Comparison of ENCODE assay signal across 19 cellular contexts in the genomic region with DNA sequence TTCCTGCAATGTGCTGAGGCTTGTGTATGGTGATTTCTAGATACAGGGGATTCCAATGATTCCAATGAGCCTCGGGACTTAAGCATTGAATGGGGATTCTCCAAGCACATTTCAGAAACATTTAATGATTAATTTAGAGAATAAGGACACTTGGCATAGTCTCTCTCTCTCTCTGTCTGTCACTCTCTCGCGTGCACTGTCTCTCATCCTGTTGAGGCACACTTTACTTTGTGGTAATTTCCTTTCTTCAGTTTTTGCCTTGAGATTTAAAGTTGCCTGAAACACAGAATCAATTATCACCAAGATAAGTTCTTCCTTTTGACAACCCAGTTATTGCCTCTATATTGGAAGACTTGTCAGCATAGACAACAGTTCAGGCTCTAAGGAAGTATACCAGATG.
DNase-seq lines count a peak whose midpoint lies in the region; ATAC-seq and TF ChIP-seq lines count a peak whose summit lies in the region.
"Had no signal": no experiment of that assay in that cellular context is flagged by ENCODE, and none has a peak within 500 bp of the region (broad histone marks: within the 10 kb centered on the region; RNA-seq: fewer than 3 reads in every experiment).

No MANE protein-coding gene starts in this region.

- no peaks in the 10 kb centered on the region for H3K9me3 ChIP-seq in OCI-LY1 (ENCODE audit: low read length)
- H3K9me3 ChIP-seq: thoracic aorta had no signal

- H3K4me1 ChIP-seq in OCI-LY1 (ENCODE audit: insufficient read depth, low read length, severe bottlenecking): peaks cover 83% of the 10 kb centered on the region

- H3K4me3 Mint-ChIP-seq in activated naive CD4-positive, alpha-beta T cell treated with anti-CD3 and anti-CD28 coated beads, Interleukin-2, amount 10 ng/mL, durations not matched to agents 7 days and 5 days: no peak overlapping the region
- no peak overlapping the region for H3K4me3 Mint-ChIP-seq in activated T-helper 2 cell treated with anti-CD3 and anti-CD28 coated beads, Interferon-gamma antibody, Interleukin-2, Interleukin-4, amounts not matched to agents 10 μg/mL and 5 μg/mL and 100 μg/mL, durations not matched to agents 14 hours and 24 hours and 36 hours (ENCODE audit: low read depth)
- H3K4me3 Mint-ChIP-seq in stimulated activated naive B cell treated with anti-CD40 and anti-IgM and Interleukin-4, amounts not matched to agents 10 μg/mL and 1 μg/mL and 100 μg/mL, for 72 hours: no peak overlapping the region

- peaks cover 68% of the 10 kb centered on the region for H3K36me3 Mint-ChIP-seq in activated naive CD4-positive, alpha-beta T cell treated with anti-CD3 and anti-CD28 coated beads, Interleukin-2, amount 10 ng/mL, durations not matched to agents 7 days and 5 days
- peaks cover 30% of the 10 kb centered on the region for H3K36me3 Mint-ChIP-seq in activated T-helper 2 cell treated with anti-CD3 and anti-CD28 coated beads, Interferon-gamma antibody, Interleukin-2, Interleukin-4, amounts not matched to agents 10 μg/mL and 5 μg/mL and 100 μg/mL, durations not matched to agents 14 hours and 24 hours and 36 hours (ENCODE audit: low read depth)
- H3K36me3 Mint-ChIP-seq in stimulated activated naive B cell treated with anti-CD40 and anti-IgM and Interleukin-4, amounts not matched to agents 10 μg/mL and 1 μg/mL and 100 μg/mL, for 72 hours: peaks cover 65 to 74% of the 10 kb centered on the region in 2 donors

- H3K9me2 ChIP-seq in OCI-LY1 (ENCODE audit: low read depth, low read length): no peaks in the 10 kb centered on the region

- TF ChIP-seq POLR2A in GM18505 (IDR thresholded peaks at IDR 0.05; ENCODE audit: borderline replicate concordance, extremely low read depth, insufficient read depth, insufficient read length): no peak

- peaks cover 11% of the 10 kb centered on the region; the same call in 1 of the 2 replicates for H3K79me2 ChIP-seq in OCI-LY1 (ENCODE audit: insufficient read depth, low read length)

- no peaks in the 10 kb centered on the region for H3F3A ChIP-seq in OCI-LY1 (ENCODE audit: insufficient read depth, low read length)

- intact Hi-C loops in activated T-helper 2 cell treated with anti-CD3 and anti-CD28 coated beads, Interferon-gamma antibody, Interleukin-2, Interleukin-4, amounts not matched to agents 10 μg/mL and 5 μg/mL and 100 μg/mL, durations not matched to agents 14 hours and 24 hours and 36 hours (cut with micrococcal nuclease): no loop called here

- no peaks in the 10 kb centered on the region for H4K20me1 ChIP-seq in OCI-LY1 (ENCODE audit: insufficient read depth, low read length)

- peak overlapping the region; percentile 61 for H3K4me2 ChIP-seq in OCI-LY1 (ENCODE audit: low read length)

- H3K27ac ChIP-seq in OCI-LY1 (ENCODE audit: low read depth, low read length, poor library complexity, severe bottlenecking): peak overlapping the region; percentile 93
- H3K27ac ChIP-seq: thoracic aorta had no signal

- peaks cover 83% of the 10 kb centered on the region for H3K4me1 Mint-ChIP-seq in activated naive CD4-positive, alpha-beta T cell treated with anti-CD3 and anti-CD28 coated beads, Interleukin-2, amount 10 ng/mL, durations not matched to agents 7 days and 5 days
- H3K4me1 Mint-ChIP-seq in activated T-helper 2 cell treated with anti-CD3 and anti-CD28 coated beads, Interferon-gamma antibody, Interleukin-2, Interleukin-4, amounts not matched to agents 10 μg/mL and 5 μg/mL and 100 μg/mL, durations not matched to agents 14 hours and 24 hours and 36 hours (ENCODE audit: low read depth): peaks cover 46% of the 10 kb centered on the region
- peaks cover 49 to 92% of the 10 kb centered on the region in 2 donors for H3K4me1 Mint-ChIP-seq in stimulated activated naive B cell treated with anti-CD40 and anti-IgM and Interleukin-4, amounts not matched to agents 10 μg/mL and 1 μg/mL and 100 μg/mL, for 72 hours

- H3K9me3 Mint-ChIP-seq in activated naive CD4-positive, alpha-beta T cell treated with anti-CD3 and anti-CD28 coated beads, Interleukin-2, amount 10 ng/mL, durations not matched to agents 7 days and 5 days: no peaks in the 10 kb centered on the region
- no peaks in the 10 kb centered on the region for H3K9me3 Mint-ChIP-seq in activated T-helper 2 cell treated with anti-CD3 and anti-CD28 coated beads, Interferon-gamma antibody, Interleukin-2, Interleukin-4, amounts not matched to agents 10 μg/mL and 5 μg/mL and 100 μg/mL, durations not matched to agents 14 hours and 24 hours and 36 hours
- peaks cover 0 to 3% of the 10 kb centered on the region in 2 donors for H3K9me3 Mint-ChIP-seq in stimulated activated naive B cell treated with anti-CD40 and anti-IgM and Interleukin-4, amounts not matched to agents 10 μg/mL and 1 μg/mL and 100 μg/mL, for 72 hours

- ATAC-seq in stimulated activated naive B cell treated with anti-CD40 and anti-IgM and Interleukin-4, amounts not matched to agents 10 μg/mL and 1 μg/mL and 100 μg/mL, for 72 hours (replicated peaks): no peak
- ATAC-seq in GM18505 (IDR thresholded peaks at IDR 0.05; ENCODE audit: unreplicated experiment): no peak
- ATAC-seq: right cardiac atrium, Right ventricle myocardium inferior had no signal

- H2AFZ ChIP-seq in OCI-LY1 (ENCODE audit: low read length): no peak overlapping the region

- no peaks in the 10 kb centered on the region for H3K27me3 Mint-ChIP-seq in activated naive CD4-positive, alpha-beta T cell treated with anti-CD3 and anti-CD28 coated beads, Interleukin-2, amount 10 ng/mL, durations not matched to agents 7 days and 5 days
- H3K27me3 Mint-ChIP-seq in activated T-helper 2 cell treated with anti-CD3 and anti-CD28 coated beads, Interferon-gamma antibody, Interleukin-2, Interleukin-4, amounts not matched to agents 10 μg/mL and 5 μg/mL and 100 μg/mL, durations not matched to agents 14 hours and 24 hours and 36 hours (ENCODE audit: low read depth): no peaks in the 10 kb centered on the region
- H3K27me3 Mint-ChIP-seq in stimulated activated naive B cell treated with anti-CD40 and anti-IgM and Interleukin-4, amounts not matched to agents 10 μg/mL and 1 μg/mL and 100 μg/mL, for 72 hours: no peaks in the 10 kb centered on the region

- DNase-seq in activated naive CD4-positive, alpha-beta T cell treated with anti-CD3 and anti-CD28 coated beads, Interleukin-2, amount 10 ng/mL, durations not matched to agents 7 days and 5 days: no peak
- no peak for DNase-seq in activated naive CD4-positive, alpha-beta T cell treated with anti-CD3 and anti-CD28 coated beads, Interleukin-2, amount 50 U/mL, for 16 hours
- DNase-seq in activated T-helper 2 cell treated with anti-CD3 and anti-CD28 coated beads, Interferon-gamma antibody, Interleukin-2, Interleukin-4, amounts not matched to agents 10 μg/mL and 5 μg/mL and 100 μg/mL, durations not matched to agents 14 hours and 24 hours and 36 hours (ENCODE audit: low spot score): no peak
- DNase-seq in stimulated activated naive B cell treated with anti-CD40 and anti-IgM and Interleukin-4, amounts not matched to agents 10 μg/mL and 1 μg/mL and 100 μg/mL, for 72 hours: no peak
- DNase-seq in hippocampal formation (lab: John Stamatoyannopoulos, UW) (no peak), SHP77 treated with DMSO at 0.1 percent for 48 hours (lab: John Stamatoyannopoulos, UW) (no peak)
- DNase-seq: activated effector memory CD4-positive, alpha-beta T cell treated with anti-CD3 and anti-CD28 coated beads, Interleukin-2, amount 50 U/mL, for 16 hours; COR-L47; DND-41; effector memory CD4-positive, alpha-beta T cell; mammary epithelial cell; NCI-H2171; NCI-H526; right cardiac atrium; stimulated activated CD4-positive, alpha-beta T cell treated with anti-CD3 and anti-CD28 coated beads, Interleukin-15, amount 100 ng/mL, for 24 hours had no signal

- H3K9ac ChIP-seq in OCI-LY1 (ENCODE audit: low read length): peak overlapping the region; percentile 44

- no peak for TF ChIP-seq CTCF in OCI-LY1 (IDR thresholded peaks at IDR 0.05; ENCODE audit: low read length)

- H3K27me3 ChIP-seq in OCI-LY1 (ENCODE audit: insufficient read depth, low read length): no peaks in the 10 kb centered on the region

- H3K36me3 ChIP-seq in OCI-LY1 (ENCODE audit: insufficient read depth, low read length): no peaks in the 10 kb centered on the region
- H3K36me3 ChIP-seq: thoracic aorta had no signal

- CTCF ChIA-PET in activated naive CD4-positive, alpha-beta T cell treated with anti-CD3 and anti-CD28 coated beads, Interleukin-2, amount 10 ng/mL, durations not matched to agents 7 days and 5 days (lab: Charles Lee): no interaction called here

- H3K27ac Mint-ChIP-seq in activated naive CD4-positive, alpha-beta T cell treated with anti-CD3 and anti-CD28 coated beads, Interleukin-2, amount 10 ng/mL, durations not matched to agents 7 days and 5 days: peak overlapping the region; percentile 82
- peak overlapping the region; percentile 56 for H3K27ac Mint-ChIP-seq in activated T-helper 2 cell treated with anti-CD3 and anti-CD28 coated beads, Interferon-gamma antibody, Interleukin-2, Interleukin-4, amounts not matched to agents 10 μg/mL and 5 μg/mL and 100 μg/mL, durations not matched to agents 14 hours and 24 hours and 36 hours
- H3K27ac Mint-ChIP-seq in stimulated activated naive B cell treated with anti-CD40 and anti-IgM and Interleukin-4, amounts not matched to agents 10 μg/mL and 1 μg/mL and 100 μg/mL, for 72 hours: peak overlapping the region; percentile 68

- peak overlapping the region; percentile 14 for H3K4me3 ChIP-seq in OCI-LY1 (ENCODE audit: low read depth, low read length, poor library complexity, severe bottlenecking)
- H3K4me3 ChIP-seq: thoracic aorta had no signal
